Comparison of ENCODE assay signal across 22 cellular contexts in genomic region chr11:62512961-62513360, GRCh38. TPM values are rescaled to one million over a fixed set of nuclear protein-coding genes. Genes with fewer than 3 reads are reported as not detected.
DNase-seq lines count a peak whose midpoint lies in the region; ATAC-seq and TF ChIP-seq lines count a peak whose summit lies in the region.
"Had no signal": no experiment of that assay in that cellular context is flagged by ENCODE, and none has a peak within 500 bp of the region (broad histone marks: within the 10 kb centered on the region; RNA-seq: fewer than 3 reads in every experiment).

No MANE protein-coding gene starts in this region.

- H4K20me1 ChIP-seq in SK-N-SH (ENCODE audit: insufficient read depth): peaks cover 53% of the 10 kb centered on the region

- no peak overlapping the region for H3K4me2 ChIP-seq in SK-N-SH

- no peak for TF ChIP-seq EP300 in SK-N-SH (IDR thresholded peaks at IDR 0.05; ENCODE audit: borderline replicate concordance in 1 of 2, low read depth in 1 of 2, low read length in 1 of 2)
- no peak for TF ChIP-seq EP300 in gastroesophageal sphincter (IDR thresholded peaks at IDR 0.05)
- no peak for TF ChIP-seq EP300 in transverse colon (IDR thresholded peaks at IDR 0.05; ENCODE audit: low read depth)

- peaks cover 7% of the 10 kb centered on the region; the same call in 1 of the 2 replicates for H3K79me2 ChIP-seq in SK-N-SH (ENCODE audit: insufficient read depth)

- H3K27me3 ChIP-seq in SK-N-SH (ENCODE audit: insufficient read depth) (no peaks in the 10 kb centered on the region), RWPE2 (ENCODE audit: insufficient read depth, poor library complexity, severe bottlenecking) (no peaks in the 10 kb centered on the region), gastroesophageal sphincter (no peaks in the 10 kb centered on the region), transverse colon (no peaks in the 10 kb centered on the region)
- H3K27me3 ChIP-seq: MG63, Peyer's patch had no signal

- POLR2A ChIA-PET in SK-N-SH (lab: Yijun Ruan, JAX): no interaction called here

- 96% methylated on average over 7 of the region's 8 CpGs for WGBS in SK-N-SH (ENCODE audit: low lambda C conversion rate)
- 89% methylated on average over 1 of the region's 8 CpGs; no CpG with 5 or more reads in 1 of the 2 donors for WGBS in gastroesophageal sphincter (ENCODE audit: low coverage in 1 of 2), 2 donors
- WGBS in transverse colon (ENCODE audit: low coverage in 1 of 2), 2 donors: 88% methylated on average over 6 of the region's 8 CpGs; no CpG with 5 or more reads in 1 of the 2 donors

- no peak overlapping the region for H3K27ac ChIP-seq in SK-N-SH (ENCODE audit: low read depth in 2 of 2, low read length in 1 of 2)
- no peak overlapping the region for H3K27ac ChIP-seq in RWPE2 (ENCODE audit: poor library complexity, severe bottlenecking)
- peak overlapping the region in 3 of 4 donors; percentile 49 to 85 (median 79) for H3K27ac ChIP-seq in gastroesophageal sphincter
- peak overlapping the region in 3 of 4 donors; percentile 22 to 85 (median 84) for H3K27ac ChIP-seq in transverse colon
- H3K27ac ChIP-seq: HL-60 had no signal

- TF ChIP-seq CTCF in SK-N-SH (IDR thresholded peaks at IDR 0.05) (no peak), RWPE2 (IDR thresholded peaks at IDR 0.05; ENCODE audit: poor library complexity, severe bottlenecking) (no peak), gastroesophageal sphincter (IDR thresholded peaks at IDR 0.05) (no peak), transverse colon (IDR thresholded peaks at IDR 0.05) (no peak)

- in situ Hi-C loops in transverse colon (cut with MboI; ENCODE audit: low pct_ligation_motif_present in 1 of 4, low pct_unique_long_range_greater_than_20kb in 1 of 4, low sequenced_read_pairs in 3 of 4): no loop called here

- no peak for DNase-seq in SK-N-SH
- no peak for DNase-seq in RWPE2 (ENCODE audit: low spot score)
- DNase-seq in transverse colon: no peak
- DNase-seq in Ammon's horn (ENCODE audit: low spot score): no peak
- DNase-seq in NCI-H524 (lab: John Stamatoyannopoulos, UW): no peak
- DNase-seq: 8988T, C1 segment of cervical spinal cord, COR-L47, KG1, MG63, NCI-H1092 treated with DMSO at 0.1 percent for 48 hours, NCI-H187 treated with DMSO at 0.1 percent for 48 hours, NCI-H2171, NCI-H446 treated with DMSO at 0.1 percent for 48 hours, NCI-H774, Peyer's patch, SIG-M5 had no signal

- no peak for TF ChIP-seq POLR2A in gastroesophageal sphincter (IDR thresholded peaks at IDR 0.05)
- no peak for TF ChIP-seq POLR2A in transverse colon (IDR thresholded peaks at IDR 0.05)

- H2AFZ ChIP-seq in SK-N-SH (ENCODE audit: low read depth): no peak overlapping the region

- H3K4me1 ChIP-seq in SK-N-SH (ENCODE audit: control insufficient read depth in 1 of 2, insufficient read depth in 2 of 2, low read depth in 1 of 2, low read length in 1 of 2): peaks cover 4 to 7% of the 10 kb centered on the region in 2 experiments; a peak in 2 of 4 replicates
- peaks cover 17% of the 10 kb centered on the region for H3K4me1 ChIP-seq in RWPE2 (ENCODE audit: insufficient read depth, poor library complexity, severe bottlenecking)
- H3K4me1 ChIP-seq in gastroesophageal sphincter: peaks cover 0 to 88% (median 13%) of the 10 kb centered on the region in 3 donors
- H3K4me1 ChIP-seq in transverse colon: peaks cover 11 to 28% (median 20%) of the 10 kb centered on the region in 4 donors

- H3K9me2 ChIP-seq in SK-N-SH: no peaks in the 10 kb centered on the region

- ATAC-seq in SK-N-SH treated with all-trans-retinoic acid at 6 μM for 48 hours: peak; percentile 2; the same call in 1 of the 3 replicates
- ATAC-seq in RWPE2 (ENCODE audit: low read depth): peak; percentile 6; the same call in 1 of the 3 replicates
- no peak for ATAC-seq in gastroesophageal sphincter
- ATAC-seq in HG03280 (IDR thresholded peaks at IDR 0.05; ENCODE audit: unreplicated experiment): no peak
- ATAC-seq: GM12878 had no signal

- H3K36me3 ChIP-seq in SK-N-SH (replicated peaks in 1 of 2; ENCODE audit: control insufficient read depth in 1 of 2, insufficient read depth in 2 of 2, low read length in 1 of 2): peaks cover 17 to 28% of the 10 kb centered on the region in 2 experiments
- H3K36me3 ChIP-seq in RWPE2 (ENCODE audit: low read depth): peaks cover 33% of the 10 kb centered on the region
- peaks cover 0 to 39% of the 10 kb centered on the region in 2 donors for H3K36me3 ChIP-seq in gastroesophageal sphincter
- peaks cover 0 to 14% (median 3%) of the 10 kb centered on the region in 4 donors for H3K36me3 ChIP-seq in transverse colon

- H3F3A ChIP-seq in SK-N-SH (replicated peaks; ENCODE audit: insufficient read depth): peaks cover 32% of the 10 kb centered on the region

- no peak overlapping the region for H3K9ac ChIP-seq in SK-N-SH

- H3K9me3 ChIP-seq in SK-N-SH (no peaks in the 10 kb centered on the region), RWPE2 (ENCODE audit: severe bottlenecking) (no peaks in the 10 kb centered on the region), gastroesophageal sphincter (no peaks in the 10 kb centered on the region), transverse colon (no peaks in the 10 kb centered on the region)
- H3K9me3 ChIP-seq: MG63, Peyer's patch had no signal

- H3K4me3 ChIP-seq in SK-N-SH (ENCODE audit: low read depth in 2 of 2, low read length in 1 of 2) (no peak overlapping the region), RWPE2 (ENCODE audit: severe bottlenecking) (no peak overlapping the region), gastroesophageal sphincter (no peak overlapping the region), transverse colon (no peak overlapping the region)
- H3K4me3 ChIP-seq: GM12878, MG63, Peyer's patch had no signal

- intact Hi-C loops in transverse colon (cut with DNase I; ENCODE audit: low total_unique reads): no loop called here

- CTCF ChIA-PET in SK-N-SH (lab: Yijun Ruan, JAX): no interaction called here

- no peak for TF ChIP-seq RAD21 in SK-N-SH (IDR thresholded peaks at IDR 0.05; ENCODE audit: low read length)

TF ChIP-seq in SK-N-SH treated with all-trans-retinoic acid at 6 μM for 48 hours, 23 proteins besides CTCF, POLR2A, EP300 and RAD21 (continues in another document):
- TF ChIP-seq CREB5 (CRISPR knock-in tag; IDR thresholded peaks at IDR 0.05; ENCODE audit: low read depth) (no peak), PATZ1 (CRISPR knock-in tag; IDR thresholded peaks at IDR 0.05; ENCODE audit: borderline replicate concordance) (no peak)

TF ChIP-seq in SK-N-SH, 30 proteins besides CTCF, POLR2A, EP300 and RAD21:
- TF ChIP-seq TAF1 (IDR thresholded peaks at IDR 0.05; ENCODE audit: borderline replicate concordance, low read depth, low read length) (no peak), FOXM1 (IDR thresholded peaks at IDR 0.05; ENCODE audit: low read depth) (no peak), GABPA (IDR thresholded peaks at IDR 0.05; ENCODE audit: low read depth) (no peak), MEF2A (IDR thresholded peaks at IDR 0.05; ENCODE audit: borderline replicate concordance, low read depth) (no peak), SIN3A (IDR thresholded peaks at IDR 0.05; ENCODE audit: borderline replicate concordance, low read depth, low read length) (no peak), USF2 (IDR thresholded peaks at IDR 0.05; ENCODE audit: borderline replicate concordance, low read depth, low read length) (no peak), RCOR1 (IDR thresholded peaks at IDR 0.05; ENCODE audit: low read length) (no peak), FOXJ3 (CRISPR knock-in tag; IDR thresholded peaks at IDR 0.05) (no peak), NRF1 (IDR thresholded peaks at IDR 0.05; ENCODE audit: low read depth, low read length) (no peak), PBX3 (IDR thresholded peaks at IDR 0.05) (no peak)

RNA-seq across cellular contexts. Expression of gene AHNAK, which starts 33.6 kb away (rescaled TPM):
- polyA plus RNA-seq in SK-N-SH (2012; rRNA removed): 57.8 and 62.3 TPM in 2 replicates
- polyA plus RNA-seq in SK-N-SH (2012; cell fraction: cytosol; rRNA removed): 49.7 and 55.0 TPM in 2 replicates
- 78.7 and 115 TPM in 2 replicates for polyA plus RNA-seq in SK-N-SH (2012; cell fraction: nucleus; rRNA removed)
- total RNA-seq in gastroesophageal sphincter: 1,000 to 10,000 TPM; 1,348 to 2,181 (median 1,745) TPM
- total RNA-seq in transverse colon: 1,000 to 10,000 TPM in 1 of 4 donors, 100 to 1,000 TPM in 3; 561 to 1,032 (median 742) TPM

Comparison
In these comparisons a context has a peak if more than half of its experiments do, and no peak if none do; other contexts are left out.
1. ATAC-seq: peak in SK-N-SH treated with all-trans-retinoic acid at 6 μM for 48 hours (single experiment) and RWPE2 (single experiment); none in gastroesophageal sphincter (single experiment) and HG03280 (single experiment).
2. H3K27ac ChIP-seq: peak in gastroesophageal sphincter (3 of 4) and transverse colon (3 of 4); none in SK-N-SH (0 of 2) and RWPE2 (single experiment).